ENCODE assay signal across 1 cellular context in the genomic region with DNA sequence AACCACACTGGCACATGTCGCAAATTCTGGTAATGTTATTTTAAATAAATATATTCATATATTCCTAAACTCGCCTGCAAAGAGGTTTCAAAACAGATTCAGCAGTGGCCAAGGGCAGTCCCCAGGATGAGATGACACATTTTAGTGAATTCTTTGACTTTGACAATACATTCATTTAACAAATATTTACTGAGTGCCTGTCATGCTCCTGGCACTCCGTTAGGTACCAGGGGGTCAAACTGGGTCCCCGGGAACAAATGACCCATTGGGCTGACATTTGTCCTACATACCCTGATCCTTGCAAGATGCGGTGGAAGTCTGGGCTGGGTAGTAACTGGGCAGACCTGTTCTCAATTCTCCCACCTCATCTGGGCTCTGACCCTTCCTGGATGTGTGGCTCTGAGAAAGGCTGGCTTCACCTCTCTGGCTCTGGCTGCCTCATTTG.
TF ChIP-seq lines count a peak whose summit lies in the region.

No MANE protein-coding gene starts in this region.

TF ChIP-seq in HepG2, 621 proteins besides CTCF, POLR2A, EP300 and RAD21 (continued from another document and continues in another):
- TF ChIP-seq FLYWCH1 (CRISPR knock-in tag; IDR thresholded peaks at IDR 0.05): no peak
- TF ChIP-seq ZNF383 (CRISPR knock-in tag; IDR thresholded peaks at IDR 0.05; ENCODE audit: borderline replicate concordance): no peak
- peak; percentile 45 for TF ChIP-seq GATAD2A (CRISPR knock-in tag; IDR thresholded peaks at IDR 0.05)
- TF ChIP-seq NFATC3 (CRISPR knock-in tag; IDR thresholded peaks at IDR 0.05): no peak
- peak; percentile 17; the same call in 1 of the 2 replicates for TF ChIP-seq NFE2L2 (IDR thresholded peaks at IDR 0.05; ENCODE audit: low read length)
- TF ChIP-seq ZNF234 (CRISPR knock-in tag; conservative IDR thresholded peaks at IDR 0.05): no peak
- no peak for TF ChIP-seq NRL (CRISPR knock-in tag; IDR thresholded peaks at IDR 0.05; ENCODE audit: borderline replicate concordance)
- TF ChIP-seq KAT2B (IDR thresholded peaks at IDR 0.05; ENCODE audit: borderline replicate concordance, low read depth, low read length): no peak
- TF ChIP-seq SETDB1 (CRISPR knock-in tag; IDR thresholded peaks at IDR 0.05; ENCODE audit: borderline replicate concordance): no peak
- peak; percentile 31; the same call in 1 of the 2 replicates for TF ChIP-seq SALL1 (CRISPR knock-in tag; IDR thresholded peaks at IDR 0.05)
- TF ChIP-seq, protein P1, sequence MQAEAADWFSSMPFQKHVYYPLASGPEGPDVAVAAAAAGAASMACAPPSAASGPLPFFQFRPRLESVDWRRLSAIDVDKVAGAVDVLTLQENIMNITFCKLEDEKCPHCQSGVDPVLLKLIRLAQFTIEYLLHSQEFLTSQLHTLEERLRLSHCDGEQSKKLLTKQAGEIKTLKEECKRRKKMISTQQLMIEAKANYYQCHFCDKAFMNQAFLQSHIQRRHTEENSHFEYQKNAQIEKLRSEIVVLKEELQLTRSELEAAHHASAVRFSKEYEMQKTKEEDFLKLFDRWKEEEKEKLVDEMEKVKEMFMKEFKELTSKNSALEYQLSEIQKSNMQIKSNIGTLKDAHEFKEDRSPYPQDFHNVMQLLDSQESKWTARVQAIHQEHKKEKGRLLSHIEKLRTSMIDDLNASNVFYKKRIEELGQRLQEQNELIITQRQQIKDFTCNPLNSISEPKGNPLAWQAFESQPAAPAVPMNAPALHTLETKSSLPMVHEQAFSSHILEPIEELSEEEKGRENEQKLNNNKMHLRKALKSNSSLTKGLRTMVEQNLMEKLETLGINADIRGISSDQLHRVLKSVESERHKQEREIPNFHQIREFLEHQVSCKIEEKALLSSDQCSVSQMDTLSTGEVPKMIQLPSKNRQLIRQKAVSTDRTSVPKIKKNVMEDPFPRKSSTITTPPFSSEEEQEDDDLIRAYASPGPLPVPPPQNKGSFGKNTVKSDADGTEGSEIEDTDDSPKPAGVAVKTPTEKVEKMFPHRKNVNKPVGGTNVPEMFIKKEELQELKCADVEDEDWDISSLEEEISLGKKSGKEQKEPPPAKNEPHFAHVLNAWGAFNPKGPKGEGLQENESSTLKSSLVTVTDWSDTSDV (CRISPR knock-in tag; IDR thresholded peaks at IDR 0.05): no peak
- TF ChIP-seq, protein P2, sequence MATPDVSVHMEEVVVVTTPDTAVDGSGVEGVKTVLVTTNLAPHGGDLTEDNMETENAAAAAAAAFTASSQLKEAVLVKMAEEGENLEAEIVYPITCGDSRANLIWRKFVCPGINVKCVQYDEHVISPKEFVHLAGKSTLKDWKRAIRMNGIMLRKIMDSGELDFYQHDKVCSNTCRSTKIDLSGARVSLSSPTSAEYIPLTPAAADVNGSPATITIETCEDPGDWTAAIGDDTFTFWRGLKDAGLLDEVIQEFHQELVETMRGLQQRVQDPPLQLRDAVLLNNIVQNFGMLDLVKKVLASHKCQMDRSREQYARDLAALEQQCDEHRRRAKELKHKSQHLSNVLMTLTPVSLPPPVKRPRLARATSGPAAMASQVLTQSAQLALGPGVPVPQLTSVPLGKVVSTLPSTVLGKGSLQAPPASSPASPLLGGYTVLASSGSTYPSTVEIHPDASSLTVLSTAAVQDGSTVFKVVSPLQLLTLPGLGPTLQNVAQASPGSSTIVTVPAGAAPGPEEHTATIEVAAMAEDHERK (CRISPR knock-in tag; IDR thresholded peaks at IDR 0.05; ENCODE audit: low read depth): no peak
- TF ChIP-seq, protein P3, sequence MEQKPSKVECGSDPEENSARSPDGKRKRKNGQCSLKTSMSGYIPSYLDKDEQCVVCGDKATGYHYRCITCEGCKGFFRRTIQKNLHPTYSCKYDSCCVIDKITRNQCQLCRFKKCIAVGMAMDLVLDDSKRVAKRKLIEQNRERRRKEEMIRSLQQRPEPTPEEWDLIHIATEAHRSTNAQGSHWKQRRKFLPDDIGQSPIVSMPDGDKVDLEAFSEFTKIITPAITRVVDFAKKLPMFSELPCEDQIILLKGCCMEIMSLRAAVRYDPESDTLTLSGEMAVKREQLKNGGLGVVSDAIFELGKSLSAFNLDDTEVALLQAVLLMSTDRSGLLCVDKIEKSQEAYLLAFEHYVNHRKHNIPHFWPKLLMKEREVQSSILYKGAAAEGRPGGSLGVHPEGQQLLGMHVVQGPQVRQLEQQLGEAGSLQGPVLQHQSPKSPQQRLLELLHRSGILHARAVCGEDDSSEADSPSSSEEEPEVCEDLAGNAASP (CRISPR knock-in tag; IDR thresholded peaks at IDR 0.05; ENCODE audit: borderline replicate concordance): peak; percentile 85; the same call in 1 of the 2 replicates
- TF ChIP-seq, protein P4, sequence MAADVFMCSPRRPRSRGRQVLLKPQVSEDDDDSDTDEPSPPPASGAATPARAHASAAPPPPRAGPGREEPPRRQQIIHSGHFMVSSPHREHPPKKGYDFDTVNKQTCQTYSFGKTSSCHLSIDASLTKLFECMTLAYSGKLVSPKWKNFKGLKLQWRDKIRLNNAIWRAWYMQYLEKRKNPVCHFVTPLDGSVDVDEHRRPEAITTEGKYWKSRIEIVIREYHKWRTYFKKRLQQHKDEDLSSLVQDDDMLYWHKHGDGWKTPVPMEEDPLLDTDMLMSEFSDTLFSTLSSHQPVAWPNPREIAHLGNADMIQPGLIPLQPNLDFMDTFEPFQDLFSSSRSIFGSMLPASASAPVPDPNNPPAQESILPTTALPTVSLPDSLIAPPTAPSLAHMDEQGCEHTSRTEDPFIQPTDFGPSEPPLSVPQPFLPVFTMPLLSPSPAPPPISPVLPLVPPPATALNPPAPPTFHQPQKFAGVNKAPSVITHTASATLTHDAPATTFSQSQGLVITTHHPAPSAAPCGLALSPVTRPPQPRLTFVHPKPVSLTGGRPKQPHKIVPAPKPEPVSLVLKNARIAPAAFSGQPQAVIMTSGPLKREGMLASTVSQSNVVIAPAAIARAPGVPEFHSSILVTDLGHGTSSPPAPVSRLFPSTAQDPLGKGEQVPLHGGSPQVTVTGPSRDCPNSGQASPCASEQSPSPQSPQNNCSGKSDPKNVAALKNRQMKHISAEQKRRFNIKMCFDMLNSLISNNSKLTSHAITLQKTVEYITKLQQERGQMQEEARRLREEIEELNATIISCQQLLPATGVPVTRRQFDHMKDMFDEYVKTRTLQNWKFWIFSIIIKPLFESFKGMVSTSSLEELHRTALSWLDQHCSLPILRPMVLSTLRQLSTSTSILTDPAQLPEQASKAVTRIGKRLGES (CRISPR knock-in tag; IDR thresholded peaks at IDR 0.05; ENCODE audit: borderline replicate concordance): no peak
- no peak for TF ChIP-seq HDAC2 (CRISPR knock-in tag; IDR thresholded peaks at IDR 0.05)
- peak; percentile 64 for TF ChIP-seq TEAD3 (CRISPR knock-in tag; optimal IDR thresholded peaks at IDR 0.05; ENCODE audit: borderline replicate concordance)
- no peak for TF ChIP-seq SRSF1 (optimal IDR thresholded peaks at IDR 0.05; ENCODE audit: low read depth, low read length)
- TF ChIP-seq, protein P5, sequence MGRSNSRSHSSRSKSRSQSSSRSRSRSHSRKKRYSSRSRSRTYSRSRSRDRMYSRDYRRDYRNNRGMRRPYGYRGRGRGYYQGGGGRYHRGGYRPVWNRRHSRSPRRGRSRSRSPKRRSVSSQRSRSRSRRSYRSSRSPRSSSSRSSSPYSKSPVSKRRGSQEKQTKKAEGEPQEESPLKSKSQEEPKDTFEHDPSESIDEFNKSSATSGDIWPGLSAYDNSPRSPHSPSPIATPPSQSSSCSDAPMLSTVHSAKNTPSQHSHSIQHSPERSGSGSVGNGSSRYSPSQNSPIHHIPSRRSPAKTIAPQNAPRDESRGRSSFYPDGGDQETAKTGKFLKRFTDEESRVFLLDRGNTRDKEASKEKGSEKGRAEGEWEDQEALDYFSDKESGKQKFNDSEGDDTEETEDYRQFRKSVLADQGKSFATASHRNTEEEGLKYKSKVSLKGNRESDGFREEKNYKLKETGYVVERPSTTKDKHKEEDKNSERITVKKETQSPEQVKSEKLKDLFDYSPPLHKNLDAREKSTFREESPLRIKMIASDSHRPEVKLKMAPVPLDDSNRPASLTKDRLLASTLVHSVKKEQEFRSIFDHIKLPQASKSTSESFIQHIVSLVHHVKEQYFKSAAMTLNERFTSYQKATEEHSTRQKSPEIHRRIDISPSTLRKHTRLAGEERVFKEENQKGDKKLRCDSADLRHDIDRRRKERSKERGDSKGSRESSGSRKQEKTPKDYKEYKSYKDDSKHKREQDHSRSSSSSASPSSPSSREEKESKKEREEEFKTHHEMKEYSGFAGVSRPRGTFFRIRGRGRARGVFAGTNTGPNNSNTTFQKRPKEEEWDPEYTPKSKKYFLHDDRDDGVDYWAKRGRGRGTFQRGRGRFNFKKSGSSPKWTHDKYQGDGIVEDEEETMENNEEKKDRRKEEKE (IDR thresholded peaks at IDR 0.05): no peak
- peak in 1 of 2 experiments; percentile 53; a peak in 1 of 4 replicates for TF ChIP-seq NR2F1 (CRISPR knock-in tag; IDR thresholded peaks at IDR 0.05)
- TF ChIP-seq ZNF263 (CRISPR knock-in tag; IDR thresholded peaks at IDR 0.05): no peak
- TF ChIP-seq TCF7L2 (IDR thresholded peaks at IDR 0.05; ENCODE audit: low read depth, low read length): no peak
- TF ChIP-seq, protein P6, sequence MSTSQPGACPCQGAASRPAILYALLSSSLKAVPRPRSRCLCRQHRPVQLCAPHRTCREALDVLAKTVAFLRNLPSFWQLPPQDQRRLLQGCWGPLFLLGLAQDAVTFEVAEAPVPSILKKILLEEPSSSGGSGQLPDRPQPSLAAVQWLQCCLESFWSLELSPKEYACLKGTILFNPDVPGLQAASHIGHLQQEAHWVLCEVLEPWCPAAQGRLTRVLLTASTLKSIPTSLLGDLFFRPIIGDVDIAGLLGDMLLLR (CRISPR knock-in tag; IDR thresholded peaks at IDR 0.05): no peak
- TF ChIP-seq, protein P7, sequence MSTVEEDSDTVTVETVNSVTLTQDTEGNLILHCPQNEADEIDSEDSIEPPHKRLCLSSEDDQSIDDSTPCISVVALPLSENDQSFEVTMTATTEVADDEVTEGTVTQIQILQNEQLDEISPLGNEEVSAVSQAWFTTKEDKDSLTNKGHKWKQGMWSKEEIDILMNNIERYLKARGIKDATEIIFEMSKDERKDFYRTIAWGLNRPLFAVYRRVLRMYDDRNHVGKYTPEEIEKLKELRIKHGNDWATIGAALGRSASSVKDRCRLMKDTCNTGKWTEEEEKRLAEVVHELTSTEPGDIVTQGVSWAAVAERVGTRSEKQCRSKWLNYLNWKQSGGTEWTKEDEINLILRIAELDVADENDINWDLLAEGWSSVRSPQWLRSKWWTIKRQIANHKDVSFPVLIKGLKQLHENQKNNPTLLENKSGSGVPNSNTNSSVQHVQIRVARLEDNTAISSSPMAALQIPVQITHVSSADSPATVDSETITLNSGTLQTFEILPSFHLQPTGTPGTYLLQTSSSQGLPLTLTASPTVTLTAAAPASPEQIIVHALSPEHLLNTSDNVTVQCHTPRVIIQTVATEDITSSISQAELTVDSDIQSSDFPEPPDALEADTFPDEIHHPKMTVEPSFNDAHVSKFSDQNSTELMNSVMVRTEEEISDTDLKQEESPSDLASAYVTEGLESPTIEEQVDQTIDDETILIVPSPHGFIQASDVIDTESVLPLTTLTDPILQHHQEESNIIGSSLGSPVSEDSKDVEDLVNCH (CRISPR knock-in tag; IDR thresholded peaks at IDR 0.05): no peak
- no peak for TF ChIP-seq SIX1 (CRISPR knock-in tag; IDR thresholded peaks at IDR 0.05; ENCODE audit: borderline replicate concordance)
- TF ChIP-seq, protein P8, sequence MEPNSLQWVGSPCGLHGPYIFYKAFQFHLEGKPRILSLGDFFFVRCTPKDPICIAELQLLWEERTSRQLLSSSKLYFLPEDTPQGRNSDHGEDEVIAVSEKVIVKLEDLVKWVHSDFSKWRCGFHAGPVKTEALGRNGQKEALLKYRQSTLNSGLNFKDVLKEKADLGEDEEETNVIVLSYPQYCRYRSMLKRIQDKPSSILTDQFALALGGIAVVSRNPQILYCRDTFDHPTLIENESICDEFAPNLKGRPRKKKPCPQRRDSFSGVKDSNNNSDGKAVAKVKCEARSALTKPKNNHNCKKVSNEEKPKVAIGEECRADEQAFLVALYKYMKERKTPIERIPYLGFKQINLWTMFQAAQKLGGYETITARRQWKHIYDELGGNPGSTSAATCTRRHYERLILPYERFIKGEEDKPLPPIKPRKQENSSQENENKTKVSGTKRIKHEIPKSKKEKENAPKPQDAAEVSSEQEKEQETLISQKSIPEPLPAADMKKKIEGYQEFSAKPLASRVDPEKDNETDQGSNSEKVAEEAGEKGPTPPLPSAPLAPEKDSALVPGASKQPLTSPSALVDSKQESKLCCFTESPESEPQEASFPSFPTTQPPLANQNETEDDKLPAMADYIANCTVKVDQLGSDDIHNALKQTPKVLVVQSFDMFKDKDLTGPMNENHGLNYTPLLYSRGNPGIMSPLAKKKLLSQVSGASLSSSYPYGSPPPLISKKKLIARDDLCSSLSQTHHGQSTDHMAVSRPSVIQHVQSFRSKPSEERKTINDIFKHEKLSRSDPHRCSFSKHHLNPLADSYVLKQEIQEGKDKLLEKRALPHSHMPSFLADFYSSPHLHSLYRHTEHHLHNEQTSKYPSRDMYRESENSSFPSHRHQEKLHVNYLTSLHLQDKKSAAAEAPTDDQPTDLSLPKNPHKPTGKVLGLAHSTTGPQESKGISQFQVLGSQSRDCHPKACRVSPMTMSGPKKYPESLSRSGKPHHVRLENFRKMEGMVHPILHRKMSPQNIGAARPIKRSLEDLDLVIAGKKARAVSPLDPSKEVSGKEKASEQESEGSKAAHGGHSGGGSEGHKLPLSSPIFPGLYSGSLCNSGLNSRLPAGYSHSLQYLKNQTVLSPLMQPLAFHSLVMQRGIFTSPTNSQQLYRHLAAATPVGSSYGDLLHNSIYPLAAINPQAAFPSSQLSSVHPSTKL (CRISPR knock-in tag; IDR thresholded peaks at IDR 0.05): peak; percentile 52
- peak; percentile 69 for TF ChIP-seq RARA (CRISPR knock-in tag; IDR thresholded peaks at IDR 0.05)
- TF ChIP-seq MAFF (IDR thresholded peaks at IDR 0.05; ENCODE audit: low read depth, low read length): 0 out of 2 replicates have a peak, but pooled peaks have one; percentile 0
- TF ChIP-seq FOXA3 (CRISPR knock-in tag; IDR thresholded peaks at IDR 0.05): peak; percentile 21; the same call in 1 of the 2 replicates
- no peak for TF ChIP-seq SOX6 (IDR thresholded peaks at IDR 0.05)
- peak; percentile 34; the same call in 1 of the 2 replicates for TF ChIP-seq SOX6 (CRISPR knock-in tag; IDR thresholded peaks at IDR 0.05)
